Comparison of ENCODE assay signal across 24 cellular contexts in genomic region chr9:85040141-85040540, GRCh38.
DNase-seq lines count a peak whose midpoint lies in the region; ATAC-seq and TF ChIP-seq lines count a peak whose summit lies in the region.
"Had no signal": no experiment of that assay in that cellular context is flagged by ENCODE, and none has a peak within 500 bp of the region (broad histone marks: within the 10 kb centered on the region; RNA-seq: fewer than 3 reads in every experiment).

No MANE protein-coding gene starts in this region.

- peaks cover 6 to 27% (median 22%) of the 10 kb centered on the region in 10 experiments for H3K4me1 ChIP-seq in BLaER1 treated with 17β-estradiol and CSF1 and Interleukin-3, amounts not matched to agents 10 nM and 100 nM
- H3K4me1 ChIP-seq in left lung: no peaks in the 10 kb centered on the region
- H3K4me1 ChIP-seq: right atrium auricular region had no signal

- intact Hi-C loops in left lung (cut with DNase I): no loop called here

- ATAC-seq in GM21619 (IDR thresholded peaks at IDR 0.05; ENCODE audit: unreplicated experiment): no peak
- ATAC-seq in HG03442 (IDR thresholded peaks at IDR 0.05; ENCODE audit: unreplicated experiment): no peak
- no peak for ATAC-seq in left lung
- ATAC-seq: naive thymus-derived CD4-positive, alpha-beta T cell had no signal

- DNase-seq in anterior cingulate cortex (lab: John Stamatoyannopoulos, UW) (peak in 42 of 58 donors; percentile 17 to 79 (median 44)), hippocampal formation (lab: John Stamatoyannopoulos, UW) (peak; percentile 56 to 81), occipital lobe (lab: John Stamatoyannopoulos, UW) (peak; percentile 15), left lung (no peak), NCI-H146 (lab: John Stamatoyannopoulos, UW) (no peak)
- DNase-seq: activated CD4-positive, alpha-beta memory T cell treated with anti-CD3 and anti-CD28 coated beads for 36 hours; activated CD4-positive, alpha-beta T cell treated with anti-CD3 and anti-CD28 coated beads for 1 hour; activated naive CD4-positive, alpha-beta T cell; CD4-positive, alpha-beta memory T cell; glutamatergic neuron; GOT3; MG63; naive thymus-derived CD4-positive, alpha-beta T cell; NCI-H1436; NCI-H345; SHP77; small intestine; stimulated activated naive CD4-positive, alpha-beta T cell treated with Interleukin-2 at 50 U/mL for 16 hours had no signal

- no peaks in the 10 kb centered on the region for H3K9me3 ChIP-seq in BLaER1 treated with 17β-estradiol and CSF1 and Interleukin-3, amounts not matched to agents 10 nM and 100 nM (replicated peaks in 1 of 11)
- H3K9me3 ChIP-seq in left lung: no peaks in the 10 kb centered on the region
- H3K9me3 ChIP-seq: MG63, right atrium auricular region had no signal

- H3K27me3 ChIP-seq in BLaER1 treated with 17β-estradiol and CSF1 and Interleukin-3, amounts not matched to agents 10 nM and 100 nM: no peaks in the 10 kb centered on the region
- peaks cover 0 to 17% of the 10 kb centered on the region in 2 donors for H3K27me3 ChIP-seq in left lung
- H3K27me3 ChIP-seq: MG63, right atrium auricular region had no signal

- no peak for TF ChIP-seq CTCF in left lung (IDR thresholded peaks at IDR 0.05)

- H3K4me2 ChIP-seq in BLaER1 treated with 17β-estradiol and CSF1 and Interleukin-3, amounts not matched to agents 10 nM and 100 nM: peak overlapping the region in 7 of 11 experiments; percentile 57 to 80 (median 69); a peak in 8 of 22 replicates
- H3K4me2 ChIP-seq: KMS-11 had no signal

- H4K20me1 ChIP-seq in BLaER1 treated with 17β-estradiol and CSF1 and Interleukin-3, amounts not matched to agents 10 nM and 100 nM: no peaks in the 10 kb centered on the region

- no peak overlapping the region for H3K9ac ChIP-seq in BLaER1 treated with 17β-estradiol and CSF1 and Interleukin-3, amounts not matched to agents 10 nM and 100 nM
- H3K9ac ChIP-seq: KMS-11 had no signal

- no peak overlapping the region for H3K27ac ChIP-seq in BLaER1 treated with 17β-estradiol and CSF1 and Interleukin-3, amounts not matched to agents 10 nM and 100 nM
- no peak overlapping the region for H3K27ac ChIP-seq in left lung
- H3K27ac ChIP-seq: epithelial cell of prostate, KMS-11, right atrium auricular region had no signal

- no peaks in the 10 kb centered on the region for H3K36me3 ChIP-seq in BLaER1 treated with 17β-estradiol and CSF1 and Interleukin-3, amounts not matched to agents 10 nM and 100 nM
- H3K36me3 ChIP-seq in left lung: no peaks in the 10 kb centered on the region
- H3K36me3 ChIP-seq: MG63, right atrium auricular region had no signal

- H3K4me3 ChIP-seq in BLaER1 treated with 17β-estradiol and CSF1 and Interleukin-3, amounts not matched to agents 10 nM and 100 nM: no peak overlapping the region
- no peak overlapping the region for H3K4me3 ChIP-seq in left lung
- H3K4me3 ChIP-seq: MG63, right atrium auricular region had no signal

Comparison
In these comparisons a context has a peak if more than half of its experiments do, and no peak if none do; other contexts are left out.
1. DNase-seq: peak in anterior cingulate cortex (42 of 58), hippocampal formation (2 of 2) and occipital lobe (single experiment); none in left lung (0 of 2) and NCI-H146 (single experiment).